In the genomic region with DNA sequence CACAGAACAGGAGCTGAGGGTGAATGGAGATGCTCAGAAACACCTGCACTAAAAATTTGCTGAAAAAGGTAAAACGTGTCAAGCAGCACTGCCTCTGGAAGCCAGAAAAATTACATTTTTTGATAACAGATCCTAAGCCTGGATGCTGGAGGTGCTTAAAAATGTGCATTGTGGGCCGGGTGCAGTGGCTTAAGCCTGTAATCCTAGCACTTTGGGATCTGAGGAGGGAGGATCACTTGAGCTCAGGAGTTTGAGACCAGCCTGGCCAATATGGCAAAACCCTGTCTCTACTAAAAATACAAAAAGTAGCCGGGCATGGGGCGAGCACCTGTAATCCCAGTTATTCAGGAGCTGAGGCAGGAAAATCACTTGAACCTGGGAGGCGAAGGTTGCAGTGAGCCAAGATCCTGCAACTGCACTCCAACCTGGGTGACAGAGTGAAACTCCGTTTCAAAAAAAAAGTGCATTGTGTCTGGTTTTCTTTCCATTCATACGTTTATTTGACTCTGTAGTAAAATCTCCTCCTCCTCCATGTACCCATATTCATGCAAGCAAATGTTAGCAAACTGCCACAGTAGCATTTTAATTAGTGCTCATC, we compare ENCODE assay signal across 8 cellular contexts. TPM values are rescaled to one million over a fixed set of nuclear protein-coding genes. Genes with fewer than 3 reads are reported as not detected.
DNase-seq lines count a peak whose midpoint lies in the region; ATAC-seq, FAIRE-seq and TF ChIP-seq lines count a peak whose summit lies in the region.

No MANE protein-coding gene starts in this region.

- no peaks in the 10 kb centered on the region for H3K9me3 Mint-ChIP-seq in mesothelial cell of epicardium

- H3K27ac Mint-ChIP-seq in mesothelial cell of epicardium: peak overlapping the region; percentile 99

- H3K4me1 Mint-ChIP-seq in mesothelial cell of epicardium: peaks cover 28% of the 10 kb centered on the region

- TF ChIP-seq POLR2A in GM12878 (IDR thresholded peaks at IDR 0.05; ENCODE audit: low read depth, low read length): no peak

- no peaks in the 10 kb centered on the region for H4K20me1 ChIP-seq in GM12878 (ENCODE audit: control insufficient read depth, insufficient read depth)

- in situ Hi-C loops in GM12878 (cut with MboI): no loop called here

- peak overlapping the region; percentile 85 for H2AFZ ChIP-seq in GM12878 (ENCODE audit: control insufficient read depth, low read depth, low read length)

- peaks cover 11% of the 10 kb centered on the region for H3K27me3 Mint-ChIP-seq in mesothelial cell of epicardium (ENCODE audit: low read depth)

- TF ChIP-seq CTCF in A673 (conservative IDR thresholded peaks at IDR 0.05; ENCODE audit: low read depth, low read length) (no peak), GM12878 (IDR thresholded peaks at IDR 0.05 in 2 of 3, conservative IDR thresholded peaks at IDR 0.05 in 1 of 3; ENCODE audit: control insufficient read depth in 2 of 3, extremely low read depth in 1 of 3, insufficient read depth in 1 of 3, low read depth in 3 of 3, low read length in 3 of 3) (no peak), mesothelial cell of epicardium (IDR thresholded peaks at IDR 0.05; ENCODE audit: unreplicated experiment) (no peak)

- H3K4me1 ChIP-seq in A673 (ENCODE audit: insufficient read depth, low read length, poor library complexity, severe bottlenecking) (no peaks in the 10 kb centered on the region), GM12878 (ENCODE audit: control insufficient read depth, insufficient read depth, low read length) (peaks cover 21% of the 10 kb centered on the region)

- RAD21 ChIA-PET in GM12878 (lab: Charles Lee; ENCODE audit: unreplicated experiment): interaction anchor here (0.9 kb wide), 1 partner anchor 136 kb away, joined by 3 read pairs; the partner anchor contains the start of gene HMGN4

- intact Hi-C loops in A673 (cut with micrococcal nuclease; ENCODE audit: unreplicated experiment) (no loop called here), GM12878 (cut with micrococcal nuclease; ENCODE audit: unreplicated experiment) (loop anchor here (5.0 kb wide), 1 partner anchor 59 kb away; no protein-coding TSS in a partner anchor)

- 28% methylated on average over 7 of the region's 7 CpGs for WGBS in GM12878 (ENCODE audit: insufficient coverage, insufficient replicate concordance, low lambda C conversion rate, missing lambda C conversion rate)

- H3K36me3 Mint-ChIP-seq in mesothelial cell of epicardium: peaks cover 13% of the 10 kb centered on the region

- H3K4me3 ChIP-seq in A673 (ENCODE audit: low read depth, low read length, poor library complexity, severe bottlenecking): peak overlapping the region; percentile 63
- H3K4me3 ChIP-seq in GM12878: peak overlapping the region; percentile 85
- no peak overlapping the region for H3K4me3 ChIP-seq in H7 (ENCODE audit: insufficient read depth, low read depth, low read length)

- peak; percentile 12 for ATAC-seq in HG02763 (IDR thresholded peaks at IDR 0.05; ENCODE audit: unreplicated experiment)
- ATAC-seq in GM12878: peak; percentile 7; the same call in 2 of the 3 replicates
- no peak for ATAC-seq in HG02938 (IDR thresholded peaks at IDR 0.05; ENCODE audit: unreplicated experiment)

- no peak for TF ChIP-seq RAD21 in GM12878 (IDR thresholded peaks at IDR 0.05; ENCODE audit: insufficient read depth, low read depth, low read length)

- H3K79me2 ChIP-seq in GM12878 (ENCODE audit: control insufficient read depth, insufficient read depth, low read length): peaks cover 11% of the 10 kb centered on the region

- no TSS peak for BruUV-seq in A673 (replicated peaks; lab: Mats Ljungman, UMichigan)
- no TSS peak for BruUV-seq in GM12878 (replicated peaks; lab: Mats Ljungman, UMichigan)

- CTCF ChIA-PET in A673 (lab: Charles Lee) (no interaction called here), GM12878 (lab: Yijun Ruan, JAX) (interaction anchor here (0.6 to 1.0 kb wide), 2 partner anchors 9 to 12 kb away, joined by 3 read pairs; no protein-coding TSS in a partner anchor)

- peak overlapping the region; percentile 60 for H3K9ac ChIP-seq in GM12878 (ENCODE audit: control insufficient read depth, insufficient read depth, low read length)

- FAIRE-seq in GM12878 (lab: Jason Lieb, UNC) (no peak), RCC 7860 (lab: Jason Lieb, UNC) (no peak)

- peak overlapping the region; percentile 92 for H3K4me3 Mint-ChIP-seq in mesothelial cell of epicardium

- peak overlapping the region; percentile 70 for H3K4me2 ChIP-seq in GM12878 (ENCODE audit: control insufficient read depth, insufficient read depth)

- H3K36me3 ChIP-seq in A673 (ENCODE audit: insufficient read depth, low read length, poor library complexity, severe bottlenecking) (no peaks in the 10 kb centered on the region), GM12878 (ENCODE audit: control insufficient read depth in 2 of 2, insufficient read depth in 2 of 2, low read length in 1 of 2) (0 out of 4 replicates have a peak, but pooled peaks cover 0 to 1% of the 10 kb centered on the region in 2 experiments), H7 (replicated peaks; ENCODE audit: control insufficient read depth, insufficient read depth, low read length) (no peaks in the 10 kb centered on the region)

- DNase-seq in A673 (ENCODE audit: low spot score): no peak
- no peak for DNase-seq in GM12878 (ENCODE audit: low read depth, low spot score)
- DNase-seq in mesothelial cell of epicardium (ENCODE audit: low spot score in 2 of 2, unreplicated experiment in 2 of 2): no peak
- no peak for DNase-seq in RCC 7860 (ENCODE audit: low spot score)
- DNase-seq in NCI-H1436 treated with DMSO at 0.1 percent for 48 hours (lab: John Stamatoyannopoulos, UW): no peak
- DNase-seq in H7: no peak

- peak overlapping the region; percentile 79 for H3K27ac ChIP-seq in A673 (ENCODE audit: low read depth, low read length, poor library complexity, severe bottlenecking)
- H3K27ac ChIP-seq in GM12878 (ENCODE audit: control insufficient read depth, insufficient read depth): peak overlapping the region; percentile 84

- no peak for TF ChIP-seq EP300 in GM12878 (IDR thresholded peaks at IDR 0.05; ENCODE audit: borderline replicate concordance in 1 of 2, control insufficient read depth in 1 of 2, low read depth in 2 of 2, low read length in 2 of 2)

- SMC1A ChIA-PET in GM12878 (lab: Charles Lee; ENCODE audit: uncharacterized antibody, unreplicated experiment): interaction anchor here (0.8 to 1.4 kb wide), 2 partner anchors 15 to 73 kb away, joined by 3 to 5 read pairs; no protein-coding TSS in a partner anchor

- POLR2A ChIA-PET in A673 (lab: Charles Lee; ENCODE audit: low non-redundant PET): interaction anchor here (0.7 kb wide), 1 partner anchor 19 kb away, joined by 3 read pairs; the partner anchor contains the start of gene BTN2A2
- POLR2A ChIA-PET in GM12878 (lab: Charles Lee): no interaction called here

- H3K9me3 ChIP-seq in A673 (ENCODE audit: low read depth, low read length, poor library complexity, severe bottlenecking): no peaks in the 10 kb centered on the region
- no peaks in the 10 kb centered on the region for H3K9me3 ChIP-seq in GM12878 (replicated peaks; ENCODE audit: control insufficient read depth, insufficient read depth, low read length)

- H3K27me3 ChIP-seq in A673 (replicated peaks; ENCODE audit: insufficient read depth, low read depth, low read length, poor library complexity) (no peaks in the 10 kb centered on the region), GM12878 (replicated peaks in 1 of 2; ENCODE audit: control insufficient read depth in 2 of 2, insufficient read depth in 2 of 2, low read length in 1 of 2) (no peaks in the 10 kb centered on the region), H7 (ENCODE audit: control insufficient read depth, insufficient read depth, low read length) (no peaks in the 10 kb centered on the region)

RNA-seq across cellular contexts. Expression of gene BTN3A1, which starts 0.6 kb away (rescaled TPM):
- total RNA-seq in A673 (2021) (14.2 and 14.8 TPM in 2 replicates), GM12878 (2014; rRNA removed) (16.4 and 21.0 TPM in 2 replicates), GM12878 (2014; rRNA removed; fragmentation: Illumina TruSeq; extraction: Trizol) (15.7 and 19.1 TPM in 2 replicates), GM12878 (2021) (17.6 and 19.5 TPM in 2 replicates), mesothelial cell of epicardium (37.2 to 39.8 TPM (median 39.0 TPM) in 3 replicates)
- total RNA-seq in GM12878 (2013; cell fraction: nucleolus; rRNA removed): 206 and 211 TPM in 2 replicates
- polyA plus RNA-seq in GM12878 (2011; ENCODE audit: low read depth): 32.0 TPM
- polyA plus RNA-seq in GM12878 (2011; rRNA removed) (60.1 and 64.3 TPM in 2 replicates), GM12878 (2014; fragmentation: Illumina TruSeq; extraction: Trizol) (22.8 and 26.7 TPM in 2 replicates), GM12878 (2014; fragmentation: Nextera tagmentation; extraction: Ambion mirVana) (1 to 10 TPM; 5.6 TPM), GM12878 (2014; rRNA removed) (18.0 and 22.4 TPM in 2 replicates), GM12878 (2016; fragmentation: Nextera tagmentation; extraction: Ambion mirVana) (10 to 100 TPM in 1 of 2 experiments, 1 to 10 TPM in 1; 9.8 to 10.5 TPM)
- 33.3 and 43.0 TPM in 2 replicates for polyA plus RNA-seq in GM12878 (2011; cell fraction: cytosol; rRNA removed)
- 116 and 165 TPM in 2 replicates for polyA plus RNA-seq in GM12878 (2011; cell fraction: nucleus; rRNA removed)
- 33.4 and 39.6 TPM in 2 replicates for polyA plus RNA-seq in GM12878 (2012)
- polyA minus RNA-seq in GM12878 (2011; rRNA and poly(A)+ RNA removed): 61.2 and 67.0 TPM in 2 replicates
- polyA minus RNA-seq in GM12878 (2011; cell fraction: cytosol; rRNA and poly(A)+ RNA removed): 4.8 and 9.1 TPM in 2 replicates
- 26.5 and 28.0 TPM in 2 replicates for polyA minus RNA-seq in GM12878 (2011; cell fraction: nucleus; rRNA and poly(A)+ RNA removed)
- 1.2 and 2.9 TPM in 2 replicates for total RNA-seq in H7 (2014; rRNA removed; shearing (Covaris generic))

RNA-seq across cellular contexts. Expression of gene BTN2A2, which starts 18.6 kb away (rescaled TPM):
- total RNA-seq in A673 (2021) (16.3 and 25.5 TPM in 2 replicates), GM12878 (2014; rRNA removed) (24.7 and 28.3 TPM in 2 replicates), GM12878 (2014; rRNA removed; fragmentation: Illumina TruSeq; extraction: Trizol) (26.3 and 27.5 TPM in 2 replicates), GM12878 (2021) (28.5 and 32.7 TPM in 2 replicates), mesothelial cell of epicardium (37.9 to 39.0 TPM (median 38.4 TPM) in 3 replicates)
- 227 and 232 TPM in 2 replicates for total RNA-seq in GM12878 (2013; cell fraction: nucleolus; rRNA removed)
- 17.7 TPM for polyA plus RNA-seq in GM12878 (2011; ENCODE audit: low read depth)
- polyA plus RNA-seq in GM12878 (2011; rRNA removed) (70.8 and 76.4 TPM in 2 replicates), GM12878 (2014; fragmentation: Illumina TruSeq; extraction: Trizol) (29.8 and 31.7 TPM in 2 replicates), GM12878 (2014; fragmentation: Nextera tagmentation; extraction: Ambion mirVana) (10 to 100 TPM; 14.7 to 30.9 TPM), GM12878 (2014; rRNA removed) (25.9 and 29.4 TPM in 2 replicates), GM12878 (2016; fragmentation: Nextera tagmentation; extraction: Ambion mirVana) (10 to 100 TPM; 16.3 to 16.7 TPM)
- polyA plus RNA-seq in GM12878 (2011; cell fraction: cytosol; rRNA removed): 54.8 and 60.3 TPM in 2 replicates
- 226 and 267 TPM in 2 replicates for polyA plus RNA-seq in GM12878 (2011; cell fraction: nucleus; rRNA removed)
- polyA plus RNA-seq in GM12878 (2012): 20.4 and 30.9 TPM in 2 replicates
- 117 TPM in 2 replicates for polyA minus RNA-seq in GM12878 (2011; rRNA and poly(A)+ RNA removed)
- polyA minus RNA-seq in GM12878 (2011; cell fraction: cytosol; rRNA and poly(A)+ RNA removed): 14.4 and 20.5 TPM in 2 replicates
- polyA minus RNA-seq in GM12878 (2011; cell fraction: nucleus; rRNA and poly(A)+ RNA removed): 83.3 and 115 TPM in 2 replicates
- 9.5 and 10.6 TPM in 2 replicates for total RNA-seq in H7 (2014; rRNA removed; shearing (Covaris generic))

RNA-seq across cellular contexts. Expression of gene BTN3A2, which starts 36.5 kb away (rescaled TPM):
- 19.1 and 23.2 TPM in 2 replicates for total RNA-seq in A673 (2021)
- total RNA-seq in GM12878 (2013; cell fraction: nucleolus; rRNA removed): 134 and 147 TPM in 2 replicates
- 17.2 and 17.3 TPM in 2 replicates for total RNA-seq in GM12878 (2014; rRNA removed)
- 19.5 and 20.9 TPM in 2 replicates for total RNA-seq in GM12878 (2014; rRNA removed; fragmentation: Illumina TruSeq; extraction: Trizol)
- 26.1 and 27.8 TPM in 2 replicates for total RNA-seq in GM12878 (2021)
- 22.1 TPM for polyA plus RNA-seq in GM12878 (2011; ENCODE audit: low read depth)
- 74.7 and 80.5 TPM in 2 replicates for polyA plus RNA-seq in GM12878 (2011; rRNA removed)
- polyA plus RNA-seq in GM12878 (2011; cell fraction: cytosol; rRNA removed): 40.4 and 44.5 TPM in 2 replicates
- polyA plus RNA-seq in GM12878 (2011; cell fraction: nucleus; rRNA removed): 82.7 and 117 TPM in 2 replicates
- 26.4 and 31.9 TPM in 2 replicates for polyA plus RNA-seq in GM12878 (2012)
- polyA plus RNA-seq in GM12878 (2014; fragmentation: Illumina TruSeq; extraction: Trizol): 25.1 and 25.2 TPM in 2 replicates
- polyA plus RNA-seq in GM12878 (2014; fragmentation: Nextera tagmentation; extraction: Ambion mirVana): 10 to 100 TPM; 15.9 to 22.2 TPM
- 19.5 and 19.6 TPM in 2 replicates for polyA plus RNA-seq in GM12878 (2014; rRNA removed)
- polyA plus RNA-seq in GM12878 (2016; fragmentation: Nextera tagmentation; extraction: Ambion mirVana): 10 to 100 TPM; 13.6 to 14.7 TPM
- polyA minus RNA-seq in GM12878 (2011; rRNA and poly(A)+ RNA removed): 59.7 and 127 TPM in 2 replicates
- 9.1 and 15.6 TPM in 2 replicates for polyA minus RNA-seq in GM12878 (2011; cell fraction: cytosol; rRNA and poly(A)+ RNA removed)
- 41.1 and 44.0 TPM in 2 replicates for polyA minus RNA-seq in GM12878 (2011; cell fraction: nucleus; rRNA and poly(A)+ RNA removed)
- 19.2 to 21.5 TPM (median 21.3 TPM) in 3 replicates for total RNA-seq in mesothelial cell of epicardium
- 1.4 and 1.6 TPM in 2 replicates for total RNA-seq in H7 (2014; rRNA removed; shearing (Covaris generic))

RNA-seq across cellular contexts. Expression of gene BTN3A3, which starts 38.8 kb away (rescaled TPM):
- total RNA-seq in A673 (2021) (12.2 and 12.7 TPM in 2 replicates), GM12878 (2014; rRNA removed) (14.2 and 15.1 TPM in 2 replicates), GM12878 (2014; rRNA removed; fragmentation: Illumina TruSeq; extraction: Trizol) (12.7 and 13.5 TPM in 2 replicates), GM12878 (2021) (15.2 and 15.7 TPM in 2 replicates), mesothelial cell of epicardium (15.4 to 17.2 TPM (median 16.3 TPM) in 3 replicates)
- total RNA-seq in GM12878 (2013; cell fraction: nucleolus; rRNA removed): 137 and 149 TPM in 2 replicates
- polyA plus RNA-seq in GM12878 (2011; ENCODE audit: low read depth): 21.5 TPM
- polyA plus RNA-seq in GM12878 (2011; rRNA removed) (42.1 and 49.7 TPM in 2 replicates), GM12878 (2014; fragmentation: Illumina TruSeq; extraction: Trizol) (20.8 and 27.3 TPM in 2 replicates), GM12878 (2014; fragmentation: Nextera tagmentation; extraction: Ambion mirVana) (1 to 10 TPM; 5.8 to 8.4 TPM), GM12878 (2014; rRNA removed) (15.7 and 16.3 TPM in 2 replicates), GM12878 (2016; fragmentation: Nextera tagmentation; extraction: Ambion mirVana) (10 to 100 TPM in 1 of 2 experiments, 1 to 10 TPM in 1; 8.9 to 11.3 TPM)
- 21.8 and 27.6 TPM in 2 replicates for polyA plus RNA-seq in GM12878 (2011; cell fraction: cytosol; rRNA removed)
- polyA plus RNA-seq in GM12878 (2011; cell fraction: nucleus; rRNA removed): 99.9 and 135 TPM in 2 replicates
- polyA plus RNA-seq in GM12878 (2012): 21.3 and 28.2 TPM in 2 replicates
- 59.2 and 67.2 TPM in 2 replicates for polyA minus RNA-seq in GM12878 (2011; rRNA and poly(A)+ RNA removed)
- 9.0 and 11.8 TPM in 2 replicates for polyA minus RNA-seq in GM12878 (2011; cell fraction: cytosol; rRNA and poly(A)+ RNA removed)
- polyA minus RNA-seq in GM12878 (2011; cell fraction: nucleus; rRNA and poly(A)+ RNA removed): 42.1 and 50.7 TPM in 2 replicates
- total RNA-seq in H7 (2014; rRNA removed; shearing (Covaris generic)): 1.1 and 3.4 TPM in 2 replicates

RNA-seq across cellular contexts. Expression of gene BTN2A1, which starts 56.3 kb away (rescaled TPM):
- total RNA-seq in A673 (2021) (29.8 and 32.2 TPM in 2 replicates), GM12878 (2014; rRNA removed) (7.2 and 8.2 TPM in 2 replicates), GM12878 (2014; rRNA removed; fragmentation: Illumina TruSeq; extraction: Trizol) (13.6 and 14.0 TPM in 2 replicates), GM12878 (2021) (15.6 and 16.7 TPM in 2 replicates), mesothelial cell of epicardium (27.2 to 30.5 TPM (median 29.2 TPM) in 3 replicates)
- total RNA-seq in GM12878 (2013; cell fraction: nucleolus; rRNA removed): 38.7 and 39.2 TPM in 2 replicates
- polyA plus RNA-seq in GM12878 (2011; ENCODE audit: low read depth): 14.8 TPM
- polyA plus RNA-seq in GM12878 (2011; rRNA removed) (25.5 and 28.0 TPM in 2 replicates), GM12878 (2014; fragmentation: Illumina TruSeq; extraction: Trizol) (18.7 and 20.7 TPM in 2 replicates), GM12878 (2014; fragmentation: Nextera tagmentation; extraction: Ambion mirVana) (10 to 100 TPM; 15.6 to 15.9 TPM), GM12878 (2014; rRNA removed) (16.0 and 16.7 TPM in 2 replicates), GM12878 (2016; fragmentation: Nextera tagmentation; extraction: Ambion mirVana) (10 to 100 TPM; 11.2 to 13.2 TPM)
- 21.4 and 23.1 TPM in 2 replicates for polyA plus RNA-seq in GM12878 (2011; cell fraction: cytosol; rRNA removed)
- polyA plus RNA-seq in GM12878 (2011; cell fraction: nucleus; rRNA removed): 52.3 and 54.4 TPM in 2 replicates
- 17.9 and 19.6 TPM in 2 replicates for polyA plus RNA-seq in GM12878 (2012)
- polyA minus RNA-seq in GM12878 (2011; rRNA and poly(A)+ RNA removed): 24.4 and 31.8 TPM in 2 replicates
- 7.4 and 9.5 TPM in 2 replicates for polyA minus RNA-seq in GM12878 (2011; cell fraction: cytosol; rRNA and poly(A)+ RNA removed)
- polyA minus RNA-seq in GM12878 (2011; cell fraction: nucleus; rRNA and poly(A)+ RNA removed): 14.6 and 23.2 TPM in 2 replicates
- total RNA-seq in H7 (2014; rRNA removed; shearing (Covaris generic)): 7.6 and 8.2 TPM in 2 replicates
